Comparison of ENCODE assay signal across 8 cellular contexts in genomic region chr9:79644048-79644447, GRCh38.
"Had no signal": no experiment of that assay in that cellular context is flagged by ENCODE, and none has a peak within 500 bp of the region (broad histone marks: within the 10 kb centered on the region; RNA-seq: fewer than 3 reads in every experiment).

No MANE protein-coding gene starts in this region.

- H2AFZ ChIP-seq: GM23338 had no signal

- H3K4me2 ChIP-seq: GM23338 had no signal

- H3K4me3 ChIP-seq: GM23338 had no signal

- H3K27ac Mint-ChIP-seq: GM23338, HFFc6, IgD-negative memory B cell had no signal

- H3K27ac ChIP-seq: HL-60 had no signal

- H3K4me1 Mint-ChIP-seq: GM23338, H9 had no signal

- H3K27me3 Mint-ChIP-seq: IgD-negative memory B cell had no signal

- H3K4me3 Mint-ChIP-seq: GM23338, H9, HFFc6, IgD-negative memory B cell had no signal

- ATAC-seq: GM23338, HepG2 had no signal

- DNase-seq: H9, HCEC 1CT, HFFc6, KBM-7 had no signal
